Comparison of ENCODE assay signal across 7 cellular contexts in genomic region chr1:28505406-28506187, GRCh38.
DNase-seq lines count a peak whose midpoint lies in the region; ATAC-seq, FAIRE-seq and TF ChIP-seq lines count a peak whose summit lies in the region.

Gene RCC1 (plus strand): TSS chr1:28506043. CDS start chr1:28529867, 23,824 bp downstream.

- DNase-seq in GM18507 (ENCODE audit: extremely low spot score, insufficient read length, low read depth) (peak; percentile 92), NCI-H2081 (lab: John Stamatoyannopoulos, UW) (peak; percentile 98 to 99), T1000 (lab: John Stamatoyannopoulos, UW) (peak; percentile 97), astrocyte of the hippocampus (ENCODE audit: low read depth, low spot score) (peak; percentile 99), hippocampal formation (lab: John Stamatoyannopoulos, UW) (peak; percentile 90 to 95), retinal pigment epithelial cell (ENCODE audit: low read depth) (peak; percentile 96)

- TF ChIP-seq CTCF in retinal pigment epithelial cell (conservative IDR thresholded peaks at IDR 0.05; ENCODE audit: low read depth, low read length) = no peak

- H3K4me3 ChIP-seq in retinal pigment epithelial cell (ENCODE audit: low read length) = peak within 1 kb of the TSS; percentile 81

- peak; percentile 77 for ATAC-seq in HG02981 (IDR thresholded peaks at IDR 0.05; ENCODE audit: unreplicated experiment)

- peak; percentile 96 for FAIRE-seq in GM18507 (lab: Jason Lieb, UNC)

Comparison
In these comparisons a context has a peak if more than half of its experiments do, and no peak if none do; other contexts are left out.
1. Peak in every context shown above with its lines: DNase-seq, ATAC-seq and H3K4me3 ChIP-seq.